9 cellular contexts compared by ENCODE assay signal in the genomic region with DNA sequence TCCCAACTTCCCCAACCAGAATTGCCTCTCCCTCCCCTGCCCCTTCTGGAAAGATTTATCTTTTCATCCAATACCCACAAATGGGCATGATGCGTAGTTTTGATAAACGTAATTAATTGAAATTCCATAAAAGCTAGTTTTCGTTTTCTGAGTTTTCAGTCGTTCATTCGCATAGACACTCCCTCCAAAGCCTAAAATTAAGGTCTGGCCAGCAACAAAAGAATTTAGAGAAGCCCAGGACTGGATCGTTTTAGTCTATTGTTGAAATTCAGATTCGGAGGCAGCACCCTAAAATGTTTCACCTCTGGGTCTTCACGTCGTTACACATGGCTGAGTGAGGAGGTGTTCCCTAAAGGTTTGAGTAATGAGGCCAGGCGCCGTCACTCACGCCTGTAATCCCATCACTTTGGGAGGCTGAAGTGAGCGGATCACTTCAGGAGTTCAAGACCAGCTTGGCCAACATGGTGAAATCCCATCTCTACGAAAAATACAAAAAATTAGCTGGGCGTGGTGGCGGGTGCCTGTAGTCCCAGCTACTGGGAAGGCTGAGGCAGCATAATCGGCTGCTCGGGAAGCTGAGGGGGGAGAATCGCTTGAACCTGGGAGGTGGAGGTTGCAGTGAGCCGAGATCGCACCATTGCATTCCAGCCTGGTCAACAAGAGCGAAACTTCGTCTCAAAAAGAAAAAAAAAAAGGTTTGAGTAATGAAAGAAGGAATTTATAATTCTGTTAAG. TPM values are rescaled to one million over a fixed set of nuclear protein-coding genes. Genes with fewer than 3 reads are reported as not detected.
DNase-seq lines count a peak whose midpoint lies in the region; ATAC-seq and TF ChIP-seq lines count a peak whose summit lies in the region.
"Had no signal": no experiment of that assay in that cellular context is flagged by ENCODE, and none has a peak within 500 bp of the region (broad histone marks: within the 10 kb centered on the region; RNA-seq: fewer than 3 reads in every experiment).

No MANE protein-coding gene starts in this region.

- H3K9me3 ChIP-seq in thoracic aorta: no peaks in the 10 kb centered on the region

- no peaks in the 10 kb centered on the region for H3K27me3 ChIP-seq in layer of hippocampus (ENCODE audit: control insufficient read depth, insufficient read depth, low read length)
- H3K27me3 ChIP-seq in thoracic aorta (replicated peaks; ENCODE audit: insufficient read depth): no peaks in the 10 kb centered on the region

- no peaks in the 10 kb centered on the region for H3K27me3 Mint-ChIP-seq in activated CD4-positive, alpha-beta T cell treated with anti-CD3 and anti-CD28 coated beads for 36 hours
- H3K27me3 Mint-ChIP-seq in activated naive CD8-positive, alpha-beta T cell treated with anti-CD3 and anti-CD28 coated beads for 36 hours: no peaks in the 10 kb centered on the region

- peaks cover 5% of the 10 kb centered on the region for H3K36me3 Mint-ChIP-seq in activated CD4-positive, alpha-beta T cell treated with anti-CD3 and anti-CD28 coated beads for 36 hours (ENCODE audit: low read depth)
- H3K36me3 Mint-ChIP-seq in activated naive CD8-positive, alpha-beta T cell treated with anti-CD3 and anti-CD28 coated beads for 36 hours: peaks cover 3% of the 10 kb centered on the region

- intact Hi-C loops in activated CD4-positive, alpha-beta T cell treated with anti-CD3 and anti-CD28 coated beads for 36 hours (cut with DNase I, micrococcal nuclease): loop anchor here in 1 of 2 experiments (2.0 kb wide), 1 partner anchor 59 kb away; a partner anchor contains a TSS

- H3K27ac Mint-ChIP-seq in activated CD4-positive, alpha-beta T cell treated with anti-CD3 and anti-CD28 coated beads for 36 hours: peak overlapping the region; percentile 90
- peak overlapping the region; percentile 91 for H3K27ac Mint-ChIP-seq in activated naive CD8-positive, alpha-beta T cell treated with anti-CD3 and anti-CD28 coated beads for 36 hours

- no peaks in the 10 kb centered on the region for H3K9me3 Mint-ChIP-seq in activated CD4-positive, alpha-beta T cell treated with anti-CD3 and anti-CD28 coated beads for 36 hours (ENCODE audit: low read depth)
- H3K9me3 Mint-ChIP-seq in activated naive CD8-positive, alpha-beta T cell treated with anti-CD3 and anti-CD28 coated beads for 36 hours: no peaks in the 10 kb centered on the region

- peak overlapping the region; percentile 91 for H3K4me3 Mint-ChIP-seq in activated CD4-positive, alpha-beta T cell treated with anti-CD3 and anti-CD28 coated beads for 36 hours
- H3K4me3 Mint-ChIP-seq in activated naive CD8-positive, alpha-beta T cell treated with anti-CD3 and anti-CD28 coated beads for 36 hours: peak overlapping the region; percentile 90

- H3K4me1 ChIP-seq in thoracic aorta (ENCODE audit: control insufficient read depth in 1 of 2, low read depth in 2 of 2): peaks cover 25 to 43% of the 10 kb centered on the region in 2 donors

- H3K27ac ChIP-seq in layer of hippocampus (ENCODE audit: low read depth, low read length): peak overlapping the region; percentile 69
- peak overlapping the region; percentile 83 to 85 for H3K27ac ChIP-seq in thoracic aorta

- CTCF ChIA-PET in activated CD4-positive, alpha-beta T cell treated with anti-CD3 and anti-CD28 coated beads for 36 hours (lab: Charles Lee): interaction anchor here (0.7 kb wide), 2 partner anchors 148 to 340 kb away, joined by 3 to 5 read pairs; no protein-coding TSS in a partner anchor

- no peak for ATAC-seq in activated CD4-positive, alpha-beta T cell treated with anti-CD3 and anti-CD28 coated beads for 36 hours
- no peak for ATAC-seq in thoracic aorta (ENCODE audit: insufficient number of reproducible peaks, low FRiP score, low read depth)

- POLR2A ChIA-PET in activated CD4-positive, alpha-beta T cell treated with anti-CD3 and anti-CD28 coated beads for 36 hours (lab: Charles Lee): interaction anchor here (1.8 kb wide), 1 partner anchor 86 kb away, joined by 9 read pairs; a partner anchor contains a TSS

- peak overlapping the region; percentile 93 for H3K4me3 ChIP-seq in thoracic aorta

- no peak for TF ChIP-seq CTCF in thoracic aorta (IDR thresholded peaks at IDR 0.05)
- no peak for TF ChIP-seq CTCF in GM20000 (IDR thresholded peaks at IDR 0.05; ENCODE audit: extremely low read depth, missing control alignments)

- no peak for DNase-seq in activated CD4-positive, alpha-beta T cell treated with anti-CD3 and anti-CD28 coated beads for 36 hours
- no peak for DNase-seq in activated CD4-positive, alpha-beta T cell treated with anti-CD3 and anti-CD28 coated beads for 48 hours
- DNase-seq in activated naive CD8-positive, alpha-beta T cell treated with anti-CD3 and anti-CD28 coated beads for 36 hours: no peak
- no peak for DNase-seq in thoracic aorta (ENCODE audit: low spot score)
- no peak for DNase-seq in GM20000 (ENCODE audit: low spot score)
- DNase-seq in NCI-H1105 (lab: John Stamatoyannopoulos, UW): no peak
- DNase-seq in COLO668 (lab: John Stamatoyannopoulos, UW; ENCODE audit: unreplicated experiment): no peak

- peaks cover 44% of the 10 kb centered on the region for H3K4me1 Mint-ChIP-seq in activated CD4-positive, alpha-beta T cell treated with anti-CD3 and anti-CD28 coated beads for 36 hours
- peaks cover 37% of the 10 kb centered on the region for H3K4me1 Mint-ChIP-seq in activated naive CD8-positive, alpha-beta T cell treated with anti-CD3 and anti-CD28 coated beads for 36 hours

- no peaks in the 10 kb centered on the region for H3K36me3 ChIP-seq in thoracic aorta

RNA-seq across cellular contexts. Expression of a gene that starts 0.6 kb away (rescaled TPM):
- total RNA-seq in activated CD4-positive, alpha-beta T cell treated with anti-CD3 and anti-CD28 coated beads for 36 hours: 100 to 1,000 TPM; 214 to 236 TPM
- total RNA-seq in activated naive CD8-positive, alpha-beta T cell treated with anti-CD3 and anti-CD28 coated beads for 36 hours: 100 to 1,000 TPM; 196 to 211 TPM
- 10 to 100 TPM; 42.4 to 62.0 TPM for total RNA-seq in thoracic aorta

RNA-seq across cellular contexts. Expression of a gene that starts 16.6 kb away (rescaled TPM):
- total RNA-seq in activated CD4-positive, alpha-beta T cell treated with anti-CD3 and anti-CD28 coated beads for 36 hours: not detected
- total RNA-seq in activated naive CD8-positive, alpha-beta T cell treated with anti-CD3 and anti-CD28 coated beads for 36 hours: not detected
- total RNA-seq in thoracic aorta: under 1 TPM in 1 of 2 donors, not detected in 1; 0.56 TPM
- total RNA-seq: T-helper 1 cell treated with Interleukin-12 subunit alpha and Interleukin-12 subunit beta and Interleukin-4 antibody, amounts not matched to agents 30 ng/mL and 1 ng/mL, for 36 hours had no signal

RNA-seq across cellular contexts. Expression of a gene that starts 57.2 kb away (rescaled TPM):
- total RNA-seq in activated CD4-positive, alpha-beta T cell treated with anti-CD3 and anti-CD28 coated beads for 36 hours: under 1 TPM; 0.14 to 0.21 TPM
- under 1 TPM; 0.12 to 0.50 TPM for total RNA-seq in activated naive CD8-positive, alpha-beta T cell treated with anti-CD3 and anti-CD28 coated beads for 36 hours
- total RNA-seq in thoracic aorta: 1 to 10 TPM in 1 of 2 donors, under 1 TPM in 1; 0.81 to 5.6 TPM

RNA-seq across cellular contexts. Expression of a gene that starts 59.2 kb away (rescaled TPM):
- 10 to 100 TPM; 59.4 to 85.2 TPM for total RNA-seq in activated CD4-positive, alpha-beta T cell treated with anti-CD3 and anti-CD28 coated beads for 36 hours
- 10 to 100 TPM; 40.2 to 48.8 TPM for total RNA-seq in activated naive CD8-positive, alpha-beta T cell treated with anti-CD3 and anti-CD28 coated beads for 36 hours
- 10 to 100 TPM; 19.5 to 26.3 TPM for total RNA-seq in thoracic aorta
